33 cellular contexts compared by ENCODE assay signal in the genomic region with DNA sequence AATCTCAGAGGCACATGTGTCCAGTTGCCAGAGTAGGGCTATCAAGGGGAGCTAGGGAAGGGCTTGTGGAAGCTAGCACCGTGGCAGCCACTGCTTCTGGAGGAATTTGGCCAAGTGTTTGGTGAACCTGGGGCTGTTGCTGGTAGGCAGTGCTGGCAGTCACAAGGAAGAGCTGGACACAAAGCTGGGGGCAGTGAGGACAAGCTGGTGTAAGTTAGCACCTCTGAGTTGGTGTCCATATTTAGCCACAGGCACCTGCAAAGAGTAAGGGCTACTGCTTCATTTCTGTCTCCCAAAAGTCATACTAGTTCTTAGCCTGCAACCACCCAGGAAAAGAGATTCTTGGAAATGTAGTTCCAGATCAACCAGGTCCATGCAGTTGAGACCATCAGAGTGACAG.
"Had no signal": no experiment of that assay in that cellular context is flagged by ENCODE, and none has a peak within 500 bp of the region (broad histone marks: within the 10 kb centered on the region; RNA-seq: fewer than 3 reads in every experiment).

No MANE protein-coding gene starts in this region.

- H3K27me3 Mint-ChIP-seq: activated CD4-positive, alpha-beta memory T cell treated with anti-CD3 and anti-CD28 coated beads for 36 hours; activated CD4-positive, alpha-beta T cell treated with anti-CD3 and anti-CD28 coated beads for 36 hours; activated CD4-positive, alpha-beta T cell treated with anti-CD3 and anti-CD28 coated beads, Interleukin-2, amount 10 ng/mL, durations not matched to agents 24 days and 14 days; activated CD8-positive, alpha-beta memory T cell treated with anti-CD3 and anti-CD28 coated beads, Interleukin-2, amount 10 ng/mL, durations not matched to agents 7 days and 5 days; activated naive CD4-positive, alpha-beta T cell treated with anti-CD3 and anti-CD28 coated beads, Interleukin-2, amount 50 U/mL, for 24 hours; activated naive CD8-positive, alpha-beta T cell treated with anti-CD3 and anti-CD28 coated beads for 36 hours; activated naive CD8-positive, alpha-beta T cell treated with anti-CD3 and anti-CD28 coated beads, Interleukin-2, amount 50 U/mL, for 24 hours; dendritic cell treated with granulocyte-macrophage colony-stimulating factor and Interleukin-4, amounts not matched to agents 40 ng/mL and 50 ng/mL, for 4 days had no signal

- H3K4me1 Mint-ChIP-seq: activated CD4-positive, alpha-beta T cell treated with anti-CD3 and anti-CD28 coated beads for 36 hours; activated CD4-positive, alpha-beta T cell treated with anti-CD3 and anti-CD28 coated beads, Interleukin-2, amount 10 ng/mL, durations not matched to agents 24 days and 14 days; activated CD8-positive, alpha-beta memory T cell treated with anti-CD3 and anti-CD28 coated beads, Interleukin-2, amount 10 ng/mL, durations not matched to agents 7 days and 5 days; activated naive CD4-positive, alpha-beta T cell treated with anti-CD3 and anti-CD28 coated beads, Interleukin-2, amount 50 U/mL, for 24 hours; activated naive CD8-positive, alpha-beta T cell treated with anti-CD3 and anti-CD28 coated beads for 36 hours; activated naive CD8-positive, alpha-beta T cell treated with anti-CD3 and anti-CD28 coated beads, Interleukin-2, amount 50 U/mL, for 24 hours had no signal

- H3K9me3 ChIP-seq: adrenal gland, body of pancreas, breast epithelium, esophagus muscularis mucosa, gastrocnemius medialis had no signal

- H3K27ac Mint-ChIP-seq: activated CD4-positive, alpha-beta memory T cell treated with anti-CD3 and anti-CD28 coated beads for 36 hours; activated CD4-positive, alpha-beta T cell treated with anti-CD3 and anti-CD28 coated beads for 36 hours; activated CD4-positive, alpha-beta T cell treated with anti-CD3 and anti-CD28 coated beads, Interleukin-2, amount 10 ng/mL, durations not matched to agents 24 days and 14 days; activated CD8-positive, alpha-beta memory T cell treated with anti-CD3 and anti-CD28 coated beads, Interleukin-2, amount 10 ng/mL, durations not matched to agents 7 days and 5 days; activated CD8-positive, alpha-beta T cell treated with anti-CD3 and anti-CD28 coated beads, Interleukin-2, amount 10 ng/mL, durations not matched to agents 7 days and 5 days; activated naive CD4-positive, alpha-beta T cell treated with anti-CD3 and anti-CD28 coated beads for 36 hours; activated naive CD4-positive, alpha-beta T cell treated with anti-CD3 and anti-CD28 coated beads, Interleukin-2, amount 50 U/mL, for 24 hours; activated naive CD8-positive, alpha-beta T cell treated with anti-CD3 and anti-CD28 coated beads for 36 hours; activated naive CD8-positive, alpha-beta T cell treated with anti-CD3 and anti-CD28 coated beads, Interleukin-2, amount 50 U/mL, for 24 hours; activated T-helper 1 cell treated with anti-CD3 and anti-CD28 coated beads, Interleukin-12 subunit alpha, Interleukin-12 subunit beta, Interleukin-2, Interleukin-4 antibody, amounts not matched to agents 30 ng/mL and 10 ng/mL and 1 ng/mL, durations not matched to agents 14 hours and 24 hours and 36 hours; activated T-helper 2 cell treated with anti-CD3 and anti-CD28 coated beads, Interferon-gamma antibody, Interleukin-2, Interleukin-4, amounts not matched to agents 10 μg/mL and 5 μg/mL and 100 μg/mL, durations not matched to agents 14 hours and 24 hours and 36 hours; dendritic cell treated with granulocyte-macrophage colony-stimulating factor and Interleukin-4, amounts not matched to agents 40 ng/mL and 50 ng/mL, for 4 days had no signal

- DNase-seq: activated CD4-positive, alpha-beta memory T cell treated with anti-CD3 and anti-CD28 coated beads for 36 hours; activated CD4-positive, alpha-beta T cell treated with anti-CD3 and anti-CD28 coated beads for 36 hours; activated CD4-positive, alpha-beta T cell treated with anti-CD3 and anti-CD28 coated beads, Interleukin-2, amount 10 ng/mL, durations not matched to agents 24 days and 14 days; activated CD4-positive, CD25-positive, alpha-beta regulatory T cell; activated CD4-positive, CD25-positive, alpha-beta regulatory T cell treated with anti-CD3 and anti-CD28 coated beads, Interleukin-2, amount 50 U/mL, for 72 hours; activated CD8-positive, alpha-beta memory T cell treated with anti-CD3 and anti-CD28 coated beads, Interleukin-2, amount 10 ng/mL, durations not matched to agents 7 days and 5 days; activated CD8-positive, alpha-beta memory T cell treated with anti-CD3 and anti-CD28 coated beads, Interleukin-2, amount 50 U/mL, for 4 hours; activated CD8-positive, alpha-beta T cell treated with anti-CD3 and anti-CD28 coated beads, Interleukin-2, amount 10 ng/mL, durations not matched to agents 7 days and 5 days; activated effector memory CD4-positive, alpha-beta T cell treated with anti-CD3 and anti-CD28 coated beads, Interleukin-2, amount 50 U/mL, for 16 hours; activated naive CD4-positive, alpha-beta T cell treated with anti-CD3 and anti-CD28 coated beads for 36 hours; activated naive CD8-positive, alpha-beta T cell treated with anti-CD3 and anti-CD28 coated beads for 36 hours; activated naive CD8-positive, alpha-beta T cell treated with anti-CD3 and anti-CD28 coated beads, Interleukin-2, amount 50 U/mL, for 24 hours; activated T-cell treated with anti-CD3 and anti-CD28 coated beads, Interleukin-2, amount 50 U/mL, for 1 hour; activated T-cell treated with anti-CD3 and anti-CD28 coated beads, Interleukin-2, amount 50 U/mL, for 48 hours; adrenal gland; amygdala; body of pancreas; central memory CD4-positive, alpha-beta T cell; dorsolateral prefrontal cortex; effector memory CD4-positive, alpha-beta T cell; erythroblast; foreskin keratinocyte; glutamatergic neuron; T-helper 2 cell had no signal

- H3K36me3 Mint-ChIP-seq: activated CD4-positive, alpha-beta memory T cell treated with anti-CD3 and anti-CD28 coated beads for 36 hours; activated CD8-positive, alpha-beta memory T cell treated with anti-CD3 and anti-CD28 coated beads, Interleukin-2, amount 10 ng/mL, durations not matched to agents 7 days and 5 days; activated naive CD4-positive, alpha-beta T cell treated with anti-CD3 and anti-CD28 coated beads, Interleukin-2, amount 50 U/mL, for 24 hours; activated naive CD8-positive, alpha-beta T cell treated with anti-CD3 and anti-CD28 coated beads for 36 hours had no signal

- H3K4me3 ChIP-seq: adrenal gland, body of pancreas, breast epithelium, cardiac muscle cell, coronary artery, dorsolateral prefrontal cortex, esophagus muscularis mucosa, gastrocnemius medialis had no signal

- H3K4me3 Mint-ChIP-seq: activated CD4-positive, alpha-beta memory T cell treated with anti-CD3 and anti-CD28 coated beads for 36 hours; activated CD4-positive, alpha-beta T cell treated with anti-CD3 and anti-CD28 coated beads for 36 hours; activated CD4-positive, alpha-beta T cell treated with anti-CD3 and anti-CD28 coated beads, Interleukin-2, amount 10 ng/mL, durations not matched to agents 24 days and 14 days; activated CD8-positive, alpha-beta memory T cell treated with anti-CD3 and anti-CD28 coated beads, Interleukin-2, amount 10 ng/mL, durations not matched to agents 7 days and 5 days; activated CD8-positive, alpha-beta T cell treated with anti-CD3 and anti-CD28 coated beads, Interleukin-2, amount 10 ng/mL, durations not matched to agents 7 days and 5 days; activated naive CD4-positive, alpha-beta T cell treated with anti-CD3 and anti-CD28 coated beads for 36 hours; activated naive CD4-positive, alpha-beta T cell treated with anti-CD3 and anti-CD28 coated beads, Interleukin-2, amount 50 U/mL, for 24 hours; activated naive CD8-positive, alpha-beta T cell treated with anti-CD3 and anti-CD28 coated beads for 36 hours; activated naive CD8-positive, alpha-beta T cell treated with anti-CD3 and anti-CD28 coated beads, Interleukin-2, amount 50 U/mL, for 24 hours; activated T-helper 1 cell treated with anti-CD3 and anti-CD28 coated beads, Interleukin-12 subunit alpha, Interleukin-12 subunit beta, Interleukin-2, Interleukin-4 antibody, amounts not matched to agents 30 ng/mL and 10 ng/mL and 1 ng/mL, durations not matched to agents 14 hours and 24 hours and 36 hours; dendritic cell treated with granulocyte-macrophage colony-stimulating factor and Interleukin-4, amounts not matched to agents 40 ng/mL and 50 ng/mL, for 4 days had no signal

- H3K4me1 ChIP-seq: breast epithelium, foreskin keratinocyte had no signal

- H3K36me3 ChIP-seq: adrenal gland, breast epithelium, cardiac muscle cell, esophagus muscularis mucosa, gastrocnemius medialis had no signal

- H3K9me3 Mint-ChIP-seq: activated CD4-positive, alpha-beta T cell treated with anti-CD3 and anti-CD28 coated beads, Interleukin-2, amount 10 ng/mL, durations not matched to agents 24 days and 14 days; activated naive CD4-positive, alpha-beta T cell treated with anti-CD3 and anti-CD28 coated beads for 36 hours; activated naive CD4-positive, alpha-beta T cell treated with anti-CD3 and anti-CD28 coated beads, Interleukin-2, amount 50 U/mL, for 24 hours; activated naive CD8-positive, alpha-beta T cell treated with anti-CD3 and anti-CD28 coated beads for 36 hours; activated naive CD8-positive, alpha-beta T cell treated with anti-CD3 and anti-CD28 coated beads, Interleukin-2, amount 50 U/mL, for 24 hours; activated T-helper 1 cell treated with anti-CD3 and anti-CD28 coated beads, Interleukin-12 subunit alpha, Interleukin-12 subunit beta, Interleukin-2, Interleukin-4 antibody, amounts not matched to agents 30 ng/mL and 10 ng/mL and 1 ng/mL, durations not matched to agents 14 hours and 24 hours and 36 hours; activated T-helper 2 cell treated with anti-CD3 and anti-CD28 coated beads, Interferon-gamma antibody, Interleukin-2, Interleukin-4, amounts not matched to agents 10 μg/mL and 5 μg/mL and 100 μg/mL, durations not matched to agents 14 hours and 24 hours and 36 hours had no signal

- H3K27ac ChIP-seq: adrenal gland, body of pancreas, breast epithelium, cardiac muscle cell, coronary artery, dorsolateral prefrontal cortex, esophagus muscularis mucosa, foreskin keratinocyte, gastrocnemius medialis had no signal

- H3K27me3 ChIP-seq: adrenal gland, body of pancreas, breast epithelium, cardiac muscle cell, dorsolateral prefrontal cortex, esophagus muscularis mucosa, foreskin keratinocyte, gastrocnemius medialis had no signal

- ATAC-seq: activated CD4-positive, alpha-beta T cell treated with anti-CD3 and anti-CD28 coated beads for 36 hours; activated CD8-positive, alpha-beta memory T cell treated with anti-CD3 and anti-CD28 coated beads, Interleukin-2, amount 10 ng/mL, durations not matched to agents 7 days and 5 days; activated CD8-positive, alpha-beta T cell treated with anti-CD3 and anti-CD28 coated beads, Interleukin-2, amount 10 ng/mL, durations not matched to agents 7 days and 5 days; activated naive CD8-positive, alpha-beta T cell treated with anti-CD3 and anti-CD28 coated beads, Interleukin-2, amount 50 U/mL, for 24 hours; body of pancreas; foreskin keratinocyte; gastrocnemius medialis had no signal
